In genomic region chr7:101747058-101747617, GRCh38 we compare ENCODE assay signal across 14 cellular contexts.
"Had no signal": no experiment of that assay in that cellular context is flagged by ENCODE, and none has a peak within 500 bp of the region (broad histone marks: within the 10 kb centered on the region; RNA-seq: fewer than 3 reads in every experiment).

No MANE protein-coding gene starts in this region.

- H3K27ac ChIP-seq: adrenal gland, foreskin keratinocyte, testis had no signal

- H3K4me1 ChIP-seq: foreskin keratinocyte, testis had no signal

- H3K27me3 ChIP-seq: testis had no signal

- H3K36me3 ChIP-seq: adrenal gland had no signal

- H3K9me3 ChIP-seq: adrenal gland, mucosa of descending colon, testis had no signal

- ATAC-seq: activated T-cell treated with anti-CD3 and anti-CD28 coated beads, Interleukin-2, amount 50 U/mL, for 4 hours; foreskin keratinocyte; mucosa of descending colon; naive thymus-derived CD8-positive, alpha-beta T cell had no signal

- DNase-seq: activated CD4-positive, alpha-beta T cell treated with anti-CD3 and anti-CD28 coated beads, Interleukin-2, amount 50 U/mL, for 4 hours; activated naive CD4-positive, alpha-beta T cell; activated T-cell treated with anti-CD3 and anti-CD28 coated beads, Interleukin-2, amount 50 U/mL, for 4 hours; adrenal gland; foreskin keratinocyte; head of caudate nucleus; mucosa of descending colon; naive thymus-derived CD8-positive, alpha-beta T cell; stimulated activated CD4-positive, alpha-beta T cell treated with anti-CD3 and anti-CD28 coated beads, Interleukin-2, amount 100 ng/mL, for 48 hours; testis had no signal

- H3K4me3 ChIP-seq: adrenal gland, mucosa of descending colon, testis had no signal

- FAIRE-seq: colon, endothelial cell of umbilical vein, islet of Langerhans, urothelium cell line had no signal
